ENCODE assay signal across 1 cellular context in the genomic region with DNA sequence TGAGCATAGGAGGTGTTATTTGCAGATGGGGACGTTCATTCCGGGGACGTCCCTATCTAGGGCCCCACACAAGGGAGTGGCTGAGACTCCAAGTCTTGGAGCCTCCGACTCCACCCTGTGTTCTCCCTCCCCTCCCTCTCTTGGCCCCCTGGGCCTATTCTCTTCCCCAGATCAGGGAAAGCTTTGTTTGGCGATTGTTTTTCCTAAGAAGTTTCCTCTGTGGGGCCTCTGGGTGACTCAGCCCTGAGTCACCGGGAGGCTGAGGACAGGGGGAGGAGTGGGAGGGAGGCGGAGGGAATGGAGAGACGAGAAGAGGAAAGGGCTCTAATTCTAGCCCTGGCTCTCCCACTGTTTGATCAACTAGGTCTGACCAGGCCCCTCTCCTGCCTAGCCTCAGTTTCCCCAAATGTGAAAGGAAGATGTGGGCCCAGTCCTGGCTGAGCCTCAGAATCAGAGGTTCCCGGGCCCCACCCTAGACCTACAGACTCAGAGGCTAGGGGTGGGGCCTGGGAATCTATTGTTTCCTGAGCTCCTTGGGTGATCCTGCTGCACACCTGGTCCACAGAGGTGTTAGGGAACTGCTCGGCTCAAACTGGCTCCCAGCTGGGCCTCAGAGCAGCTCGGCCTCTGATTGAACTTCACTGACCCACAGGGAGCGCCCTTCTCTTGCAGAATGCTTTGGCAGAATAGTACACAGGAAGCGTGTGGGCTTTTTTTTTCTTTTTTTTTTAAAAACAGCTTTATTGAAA.
TF ChIP-seq lines count a peak whose summit lies in the region.

No MANE protein-coding gene starts in this region.

TF ChIP-seq in K562, 482 proteins besides CTCF, POLR2A, EP300 and RAD21 (continued from another document):
- TF ChIP-seq CEBPZ (IDR thresholded peaks at IDR 0.05; ENCODE audit: borderline replicate concordance, low read depth, low read length) (no peak), LARP7 (IDR thresholded peaks at IDR 0.05) (no peak), ZNF695 (CRISPR knock-in tag; IDR thresholded peaks at IDR 0.05) (no peak), THRAP3 (IDR thresholded peaks at IDR 0.05; ENCODE audit: borderline replicate concordance) (no peak), EP400 (IDR thresholded peaks at IDR 0.05) (no peak; the same call in 1 of the 2 replicates)
- TF ChIP-seq, protein P1, sequence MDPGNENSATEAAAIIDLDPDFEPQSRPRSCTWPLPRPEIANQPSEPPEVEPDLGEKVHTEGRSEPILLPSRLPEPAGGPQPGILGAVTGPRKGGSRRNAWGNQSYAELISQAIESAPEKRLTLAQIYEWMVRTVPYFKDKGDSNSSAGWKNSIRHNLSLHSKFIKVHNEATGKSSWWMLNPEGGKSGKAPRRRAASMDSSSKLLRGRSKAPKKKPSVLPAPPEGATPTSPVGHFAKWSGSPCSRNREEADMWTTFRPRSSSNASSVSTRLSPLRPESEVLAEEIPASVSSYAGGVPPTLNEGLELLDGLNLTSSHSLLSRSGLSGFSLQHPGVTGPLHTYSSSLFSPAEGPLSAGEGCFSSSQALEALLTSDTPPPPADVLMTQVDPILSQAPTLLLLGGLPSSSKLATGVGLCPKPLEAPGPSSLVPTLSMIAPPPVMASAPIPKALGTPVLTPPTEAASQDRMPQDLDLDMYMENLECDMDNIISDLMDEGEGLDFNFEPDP (CRISPR knock-in tag; IDR thresholded peaks at IDR 0.05), result no peak
